Comparison of ENCODE assay signal across 21 cellular contexts in genomic region chr11:5038336-5038735, GRCh38.
"Had no signal": no experiment of that assay in that cellular context is flagged by ENCODE, and none has a peak within 500 bp of the region (broad histone marks: within the 10 kb centered on the region; RNA-seq: fewer than 3 reads in every experiment).

No MANE protein-coding gene starts in this region.

- DNase-seq: Kasumi-1; MV-4-11; NCI-H1048; NCI-H1105; NCI-H1417; NCI-H1436 treated with DMSO at 0.1 percent for 48 hours; NCI-H1694; NCI-H187 treated with DMSO at 0.1 percent for 48 hours; NCI-H2029 treated with DMSO at 0.1 percent for 48 hours; NCI-H2171 treated with DMSO at 0.1 percent for 48 hours; NCI-H345; NCI-H524; NCI-H526 treated with DMSO at 0.1 percent for 48 hours; NCI-H748 treated with DMSO at 0.1 percent for 48 hours; NK-92 treated with Interleukin-12 subunit alpha and Interleukin-12 subunit beta, amount 100 ng/mL, for 24 hours; PC-3; SHP77; SK-N-SH; SW 1271 had no signal

- ATAC-seq: K562, Panc1, PC-3 had no signal
